Comparison of ENCODE assay signal across 12 cellular contexts in the genomic region with DNA sequence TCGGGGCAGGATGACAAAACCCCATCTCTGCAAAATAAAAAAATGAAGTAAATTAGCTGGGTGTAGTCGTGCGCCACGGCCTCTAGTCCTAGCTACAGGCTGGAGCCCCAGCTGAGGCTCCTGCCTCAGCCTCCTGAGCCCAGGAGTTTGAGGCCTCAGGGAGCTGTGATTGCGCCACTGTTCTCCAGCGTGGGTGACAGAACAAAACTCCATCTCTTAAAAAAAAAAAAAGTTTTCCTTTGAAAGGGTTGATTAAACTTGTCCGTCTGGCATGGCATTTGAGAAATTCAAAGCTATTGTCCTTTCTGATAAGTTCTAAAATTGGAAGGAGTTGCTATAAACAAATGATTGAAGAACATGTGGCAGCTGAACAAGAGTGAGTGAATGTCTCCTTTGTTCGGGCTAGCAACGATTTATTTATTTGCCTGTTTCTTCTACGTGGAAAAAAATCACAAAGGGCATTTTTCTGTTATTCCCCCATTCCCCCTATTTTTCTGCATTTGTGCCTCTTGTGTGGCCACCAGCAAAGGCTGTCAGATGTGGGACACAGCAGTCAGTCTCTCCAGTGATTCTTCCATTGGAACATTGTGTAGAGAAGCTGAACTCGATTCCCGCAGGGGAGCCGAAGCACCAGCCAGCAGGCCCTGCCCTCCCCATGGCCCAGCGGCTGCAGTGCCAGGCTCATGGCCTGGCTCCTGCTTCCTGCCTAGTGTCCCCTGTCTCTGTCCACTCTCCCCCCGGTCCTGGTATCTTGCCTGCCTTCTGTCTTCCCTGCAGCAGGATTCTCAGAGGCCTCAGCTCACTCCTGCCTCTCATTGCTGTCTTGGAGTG. TPM values are rescaled to one million over a fixed set of nuclear protein-coding genes. Genes with fewer than 3 reads are reported as not detected.
DNase-seq lines count a peak whose midpoint lies in the region; ATAC-seq and TF ChIP-seq lines count a peak whose summit lies in the region.
"Had no signal": no experiment of that assay in that cellular context is flagged by ENCODE, and none has a peak within 500 bp of the region (broad histone marks: within the 10 kb centered on the region; RNA-seq: fewer than 3 reads in every experiment).

No MANE protein-coding gene starts in this region.

- peaks cover 90% of the 10 kb centered on the region for H3K36me3 Mint-ChIP-seq in activated CD4-positive, alpha-beta T cell treated with anti-CD3 and anti-CD28 coated beads, Interleukin-2, amount 10 ng/mL, durations not matched to agents 24 days and 14 days (ENCODE audit: low read depth)

- ATAC-seq in lung (ENCODE audit: insufficient read depth, low FRiP score), result no peak
- ATAC-seq: A549 had no signal

- H3K36me3 ChIP-seq in lung (ENCODE audit: control insufficient read depth in 2 of 2, insufficient read depth in 2 of 2, low read length in 2 of 2) (peaks cover 15 to 52% of the 10 kb centered on the region in 2 donors), suprapubic skin (peaks cover 87% of the 10 kb centered on the region)

- no peaks in the 10 kb centered on the region for H3K27me3 Mint-ChIP-seq in activated CD4-positive, alpha-beta T cell treated with anti-CD3 and anti-CD28 coated beads, Interleukin-2, amount 10 ng/mL, durations not matched to agents 24 days and 14 days

- WGBS in lung, 2 donors, result 65 to 74% methylated on average over 15 of the region's 15 CpGs
- 62% methylated on average over 15 of the region's 15 CpGs for WGBS in suprapubic skin

- TF ChIP-seq CTCF in coronary artery (IDR thresholded peaks at IDR 0.05), result no peak
- no peak for TF ChIP-seq CTCF in lung (IDR thresholded peaks at IDR 0.05; ENCODE audit: control extremely low read depth, extremely low read depth)
- no peak for TF ChIP-seq CTCF in suprapubic skin (IDR thresholded peaks at IDR 0.05)

- H3K4me1 ChIP-seq in lung (ENCODE audit: control insufficient read depth in 2 of 2, insufficient read depth in 2 of 2, low read length in 2 of 2) (peaks cover 4 to 28% of the 10 kb centered on the region in 2 donors), suprapubic skin (peaks cover 24% of the 10 kb centered on the region)
- H3K4me1 ChIP-seq: A549 had no signal

- TF ChIP-seq POLR2A in suprapubic skin (IDR thresholded peaks at IDR 0.05), result no peak

- intact Hi-C loops in activated CD4-positive, alpha-beta T cell treated with anti-CD3 and anti-CD28 coated beads, Interleukin-2, amount 10 ng/mL, durations not matched to agents 24 days and 14 days (cut with micrococcal nuclease), result no loop called here

- no peak overlapping the region for H3K4me3 ChIP-seq in coronary artery
- no peak overlapping the region for H3K4me3 ChIP-seq in lung
- no peak overlapping the region for H3K4me3 ChIP-seq in suprapubic skin
- H3K4me3 ChIP-seq: A549, cardiac muscle cell had no signal

- H3K9me3 ChIP-seq in lung (ENCODE audit: control insufficient read depth in 2 of 2, insufficient read depth in 1 of 2, low read length in 1 of 2) (no peaks in the 10 kb centered on the region), suprapubic skin (no peaks in the 10 kb centered on the region)
- H3K9me3 ChIP-seq: A549 had no signal

- H3K9me3 Mint-ChIP-seq in activated CD4-positive, alpha-beta T cell treated with anti-CD3 and anti-CD28 coated beads, Interleukin-2, amount 10 ng/mL, durations not matched to agents 24 days and 14 days, result no peaks in the 10 kb centered on the region

- peaks cover 87% of the 10 kb centered on the region for H3K4me1 Mint-ChIP-seq in activated CD4-positive, alpha-beta T cell treated with anti-CD3 and anti-CD28 coated beads, Interleukin-2, amount 10 ng/mL, durations not matched to agents 24 days and 14 days

- DNase-seq in activated CD4-positive, alpha-beta T cell treated with anti-CD3 and anti-CD28 coated beads, Interleukin-2, amount 10 ng/mL, durations not matched to agents 24 days and 14 days, result peak; percentile 60
- DNase-seq in activated CD4-positive, alpha-beta T cell treated with anti-CD3 and anti-CD28 coated beads for 1 hour, result no peak
- peak; percentile 50 for DNase-seq in coronary artery (ENCODE audit: low spot score)
- DNase-seq in lung (ENCODE audit: low spot score), result no peak
- peak; percentile 24 to 60 for DNase-seq in suprapubic skin (ENCODE audit: low spot score in 2 of 2)
- no peak for DNase-seq in NCI-H524 (lab: John Stamatoyannopoulos, UW)
- DNase-seq in DMS 273 treated with DMSO at 0.1 percent for 48 hours (lab: John Stamatoyannopoulos, UW), result no peak
- no peak for DNase-seq in HCEC 1CT
- DNase-seq: GOT3, NCI-H345 had no signal

- H3K4me3 Mint-ChIP-seq in activated CD4-positive, alpha-beta T cell treated with anti-CD3 and anti-CD28 coated beads, Interleukin-2, amount 10 ng/mL, durations not matched to agents 24 days and 14 days, result peak overlapping the region; percentile 76

- no peak for TF ChIP-seq EP300 in suprapubic skin (IDR thresholded peaks at IDR 0.05)

- H3K27me3 ChIP-seq in lung (ENCODE audit: control insufficient read depth, insufficient read depth) (no peaks in the 10 kb centered on the region), suprapubic skin (no peaks in the 10 kb centered on the region)
- H3K27me3 ChIP-seq: cardiac muscle cell had no signal

- H3K27ac ChIP-seq in coronary artery, result peak overlapping the region in 1 of 2 donors; percentile 47
- peak overlapping the region; percentile 51 to 53 for H3K27ac ChIP-seq in lung (ENCODE audit: low read depth in 1 of 2, low read length in 1 of 2)
- H3K27ac ChIP-seq in suprapubic skin, result peak overlapping the region; percentile 35
- H3K27ac ChIP-seq: A549, cardiac muscle cell had no signal

- H3K27ac Mint-ChIP-seq in activated CD4-positive, alpha-beta T cell treated with anti-CD3 and anti-CD28 coated beads, Interleukin-2, amount 10 ng/mL, durations not matched to agents 24 days and 14 days, result peak overlapping the region; percentile 97

RNA-seq across cellular contexts. Expression of a gene that starts 21.5 kb away (rescaled TPM):
- total RNA-seq in activated CD4-positive, alpha-beta T cell treated with anti-CD3 and anti-CD28 coated beads, Interleukin-2, amount 10 ng/mL, durations not matched to agents 24 days and 14 days, result 10.0 and 16.5 TPM in 2 replicates
- total RNA-seq in lung (10 to 100 TPM; 10.3 to 20.4 TPM), suprapubic skin (10 to 100 TPM in 2 of 4 donors, 1 to 10 TPM in 2; 6.0 to 20.9 (median 8.8) TPM)
- 1 to 10 TPM; 3.6 to 8.9 TPM for polyA plus RNA-seq in lung

RNA-seq across cellular contexts. Expression of a gene that starts 47.8 kb away (rescaled TPM):
- total RNA-seq in activated CD4-positive, alpha-beta T cell treated with anti-CD3 and anti-CD28 coated beads, Interleukin-2, amount 10 ng/mL, durations not matched to agents 24 days and 14 days, result 13.1 and 15.0 TPM in 2 replicates
- 10 to 100 TPM in 1 of 2 donors, 1 to 10 TPM in 1; 9.8 to 29.4 TPM for total RNA-seq in lung
- 10 to 100 TPM in 1 of 2 donors, 1 to 10 TPM in 1; 6.5 to 48.5 TPM for polyA plus RNA-seq in lung
- total RNA-seq in suprapubic skin, result 10 to 100 TPM in 1 of 4 donors, 1 to 10 TPM in 3; 1.6 to 44.7 (median 7.3) TPM

Comparison
In these comparisons a context has a peak if more than half of its experiments do, and no peak if none do; other contexts are left out.
1. DNase-seq: peak in activated CD4-positive, alpha-beta T cell treated with anti-CD3 and anti-CD28 coated beads, Interleukin-2, amount 10 ng/mL, durations not matched to agents 24 days and 14 days (single experiment), coronary artery (single experiment) and suprapubic skin (2 of 2); none in activated CD4-positive, alpha-beta T cell treated with anti-CD3 and anti-CD28 coated beads for 1 hour (single experiment), lung (single experiment), NCI-H524 (0 of 2), DMS 273 treated with DMSO at 0.1 percent for 48 hours (single experiment) and HCEC 1CT (single experiment).